8 cellular contexts compared by ENCODE assay signal in genomic region chr3:15377961-15378791, GRCh38. TPM values are rescaled to one million over a fixed set of nuclear protein-coding genes. Genes with fewer than 3 reads are reported as not detected.
DNase-seq lines count a peak whose midpoint lies in the region; ATAC-seq and TF ChIP-seq lines count a peak whose summit lies in the region.

No MANE protein-coding gene starts in this region.

- H4K20me1 ChIP-seq in DND-41 (ENCODE audit: insufficient read depth, low read length) (no peaks in the 10 kb centered on the region), GM23248 (ENCODE audit: insufficient read depth) (no peaks in the 10 kb centered on the region), KMS-11 (ENCODE audit: insufficient read depth) (no peaks in the 10 kb centered on the region)

- no TSS peak for BruUV-seq in Panc1 (replicated peaks; lab: Mats Ljungman, UMichigan)

- peaks cover 0 to 25% (median 8%) of the 10 kb centered on the region in 4 donors for H3K4me1 Mint-ChIP-seq in naive thymus-derived CD8-positive, alpha-beta T cell
- H3K4me1 Mint-ChIP-seq in stimulated activated memory B cell treated with anti-CD40 and anti-IgM and Interleukin-4, amounts not matched to agents 10 μg/mL and 1 μg/mL and 100 μg/mL, for 72 hours, result peaks cover 29% of the 10 kb centered on the region

- H3K4me3 ChIP-seq in DND-41 (ENCODE audit: low read depth in 1 of 2, low read length in 2 of 2) (peak overlapping the region in 1 of 2 experiments; percentile 38; a peak in 2 of 4 replicates), GM23248 (no peak overlapping the region), KMS-11 (IDR thresholded peaks at IDR 0.05; ENCODE audit: insufficient read depth, low read depth, low read length) (no peak overlapping the region), Panc1 (ENCODE audit: low read depth in 2 of 2, low read length in 2 of 2) (peak overlapping the region in 1 of 2 experiments; percentile 13; a peak in 1 of 4 replicates)

- H3K27me3 Mint-ChIP-seq in naive thymus-derived CD8-positive, alpha-beta T cell, result no peaks in the 10 kb centered on the region
- no peaks in the 10 kb centered on the region for H3K27me3 Mint-ChIP-seq in stimulated activated memory B cell treated with anti-CD40 and anti-IgM and Interleukin-4, amounts not matched to agents 10 μg/mL and 1 μg/mL and 100 μg/mL, for 72 hours

- H3K27ac Mint-ChIP-seq in naive thymus-derived CD8-positive, alpha-beta T cell, result peak overlapping the region; percentile 43 to 95 (median 93)
- peak overlapping the region; percentile 72 for H3K27ac Mint-ChIP-seq in stimulated activated memory B cell treated with anti-CD40 and anti-IgM and Interleukin-4, amounts not matched to agents 10 μg/mL and 1 μg/mL and 100 μg/mL, for 72 hours

- CTCF ChIA-PET in Panc1 (lab: Charles Lee), result no interaction called here

- POLR2A ChIA-PET in Panc1 (lab: Charles Lee), result interaction anchor here (0.6 kb wide), 1 partner anchor 168 kb away, joined by 3 read pairs; no protein-coding TSS in a partner anchor
- POLR2A ChIA-PET in naive thymus-derived CD8-positive, alpha-beta T cell (lab: Charles Lee), result interaction anchor here (1.2 to 1.7 kb wide), 2 partner anchors 110 to 111 kb away, joined by 5 to 11 read pairs; no protein-coding TSS in a partner anchor

- H3K27ac ChIP-seq in DND-41 (ENCODE audit: low read length), result peak overlapping the region; percentile 41
- H3K27ac ChIP-seq in GM23248, result peak overlapping the region; percentile 63
- H3K27ac ChIP-seq in KMS-11, result peak overlapping the region; percentile 49
- 0 out of 2 replicates have a peak overlapping the region, but pooled peaks have one; percentile 39 for H3K27ac ChIP-seq in Panc1 (ENCODE audit: low read length)

- H3K4me1 ChIP-seq in DND-41 (ENCODE audit: insufficient read depth, low read length), result peaks cover 7% of the 10 kb centered on the region
- H3K4me1 ChIP-seq in GM23248 (ENCODE audit: insufficient read depth), result no peaks in the 10 kb centered on the region
- H3K4me1 ChIP-seq in KMS-11 (ENCODE audit: low read depth, poor library complexity, severe bottlenecking), result peaks cover 5% of the 10 kb centered on the region
- H3K4me1 ChIP-seq in Panc1 (ENCODE audit: control insufficient read depth, insufficient read depth, low read length), result no peaks in the 10 kb centered on the region

- TF ChIP-seq CTCF in DND-41 (IDR thresholded peaks at IDR 0.05; ENCODE audit: borderline replicate concordance, extremely low read depth, low read length, poor library complexity, severe bottlenecking) (peak; percentile 91), KMS-11 (conservative IDR thresholded peaks at IDR 0.05; ENCODE audit: low read depth, low read length) (peak; percentile 76), Panc1 (IDR thresholded peaks at IDR 0.05) (peak; percentile 83)

- H3K4me2 ChIP-seq in DND-41 (ENCODE audit: insufficient read depth, low read length) (peak overlapping the region; percentile 61), GM23248 (ENCODE audit: unreplicated experiment) (peak overlapping the region; percentile 13), KMS-11 (no peak overlapping the region)

- intact Hi-C loops in Panc1 (cut with micrococcal nuclease; ENCODE audit: unreplicated experiment), result loop anchor here (1.0 kb wide), 1 partner anchor 110 kb away; no protein-coding TSS in a partner anchor

- H3K36me3 ChIP-seq in DND-41 (ENCODE audit: insufficient read depth, low read length) (no peaks in the 10 kb centered on the region), GM23248 (ENCODE audit: low read depth) (no peaks in the 10 kb centered on the region), KMS-11 (ENCODE audit: insufficient read depth) (no peaks in the 10 kb centered on the region), Panc1 (ENCODE audit: control insufficient read depth, insufficient read depth, low read length) (no peaks in the 10 kb centered on the region)

- 22% methylated on average over 16 of the region's 16 CpGs for WGBS in GM23248 (ENCODE audit: low coverage in 1 of 2, low lambda C conversion rate in 2 of 2, missing lambda C conversion rate in 2 of 2), 2 experiments

- no peaks in the 10 kb centered on the region for H3F3A ChIP-seq in GM23248 (ENCODE audit: insufficient read depth)

- peak overlapping the region in 3 of 10 donors; percentile 2 to 50 (median 17) for H3K4me3 Mint-ChIP-seq in naive thymus-derived CD8-positive, alpha-beta T cell
- H3K4me3 Mint-ChIP-seq in stimulated activated memory B cell treated with anti-CD40 and anti-IgM and Interleukin-4, amounts not matched to agents 10 μg/mL and 1 μg/mL and 100 μg/mL, for 72 hours, result no peak overlapping the region

- DNase-seq in DND-41 (peak; percentile 94), GM23248 (peak; percentile 99), Panc1 (ENCODE audit: low read depth, low spot score) (peak; percentile 75), fibroblast of gingiva (ENCODE audit: low read depth) (peak; percentile 93)
- DNase-seq in activated T-cell treated with anti-CD3 and anti-CD28 coated beads, Interleukin-2, amount 50 U/mL, for 48 hours, result peak; percentile 94 to 97
- DNase-seq in naive thymus-derived CD8-positive, alpha-beta T cell, result peak; percentile 79 to 98 (median 94)

- H3K36me3 Mint-ChIP-seq in naive thymus-derived CD8-positive, alpha-beta T cell, result no peaks in the 10 kb centered on the region
- H3K36me3 Mint-ChIP-seq in stimulated activated memory B cell treated with anti-CD40 and anti-IgM and Interleukin-4, amounts not matched to agents 10 μg/mL and 1 μg/mL and 100 μg/mL, for 72 hours, result no peaks in the 10 kb centered on the region

- H3K9me3 ChIP-seq in DND-41 (ENCODE audit: insufficient read depth, low read length, severe bottlenecking) (no peaks in the 10 kb centered on the region), GM23248 (ENCODE audit: low read depth) (no peaks in the 10 kb centered on the region), Panc1 (ENCODE audit: control insufficient read depth, insufficient read depth, low read depth, low read length) (no peaks in the 10 kb centered on the region)

- no peaks in the 10 kb centered on the region for H3K79me2 ChIP-seq in DND-41 (ENCODE audit: insufficient read depth, low read length)
- no peaks in the 10 kb centered on the region for H3K79me2 ChIP-seq in GM23248 (ENCODE audit: insufficient read depth)
- H3K79me2 ChIP-seq in KMS-11 (ENCODE audit: insufficient read depth, low read depth), result no peaks in the 10 kb centered on the region

- H3K27me3 ChIP-seq in DND-41 (ENCODE audit: insufficient read depth, low read length, poor library complexity) (no peaks in the 10 kb centered on the region), GM23248 (replicated peaks; ENCODE audit: insufficient read depth) (no peaks in the 10 kb centered on the region), KMS-11 (ENCODE audit: insufficient read depth, low read depth) (no peaks in the 10 kb centered on the region), Panc1 (ENCODE audit: control insufficient read depth, insufficient read depth, low read length) (no peaks in the 10 kb centered on the region)

- H2AFZ ChIP-seq in DND-41 (ENCODE audit: low read depth, low read length) (peak overlapping the region; percentile 67), GM23248 (peak overlapping the region; percentile 86), KMS-11 (ENCODE audit: low read depth) (peak overlapping the region; percentile 60; the same call in 1 of the 2 replicates)

- in situ Hi-C loops in GM23248 (cut with MboI), result no loop called here
- in situ Hi-C loops in Panc1 (cut with HindIII; ENCODE audit: low pct_unique_long_range_greater_than_20kb, low sequenced_read_pairs), result no loop called here

- no peak overlapping the region for H3K9ac ChIP-seq in DND-41 (ENCODE audit: low read depth, low read length)
- H3K9ac ChIP-seq in GM23248, result peak overlapping the region; percentile 61
- no peak overlapping the region for H3K9ac ChIP-seq in KMS-11

- no peaks in the 10 kb centered on the region for H3K9me2 ChIP-seq in GM23248 (ENCODE audit: insufficient read depth)

- H3K9me3 Mint-ChIP-seq in naive thymus-derived CD8-positive, alpha-beta T cell, result no peaks in the 10 kb centered on the region
- no peaks in the 10 kb centered on the region for H3K9me3 Mint-ChIP-seq in stimulated activated memory B cell treated with anti-CD40 and anti-IgM and Interleukin-4, amounts not matched to agents 10 μg/mL and 1 μg/mL and 100 μg/mL, for 72 hours

- ATAC-seq in DND-41 (ENCODE audit: insufficient read depth, low read depth) (peak; percentile 96), Panc1 (peak; percentile 98)
- peak; percentile 96 to 97 for ATAC-seq in naive thymus-derived CD8-positive, alpha-beta T cell
- ATAC-seq in stimulated activated memory B cell treated with anti-CD40 and anti-IgM and Interleukin-4, amounts not matched to agents 10 μg/mL and 1 μg/mL and 100 μg/mL, for 72 hours, result peak; percentile 96

RNA-seq across cellular contexts. Expression of gene SH3BP5, which starts 45.8 kb away (rescaled TPM):
- total RNA-seq in GM23248 (2014; rRNA removed; shearing (Covaris generic)), result 39.2 and 69.2 TPM in 2 replicates
- 35.9 and 37.8 TPM in 2 replicates for polyA plus RNA-seq in GM23248 (2016; fragmentation: Nextera tagmentation; extraction: Ambion mirVana)
- total RNA-seq in Panc1 (2021; ENCODE audit: unreplicated experiment), result 12.0 TPM
- 11.9 TPM for polyA plus RNA-seq in Panc1 (2012; ENCODE audit: insufficient read length)
- 1 to 10 TPM; 4.4 to 4.8 TPM for total RNA-seq in naive thymus-derived CD8-positive, alpha-beta T cell
- polyA plus RNA-seq in naive thymus-derived CD8-positive, alpha-beta T cell, result 10 to 100 TPM; 12.1 to 26.1 (median 13.7) TPM

RNA-seq across cellular contexts. Expression of gene METTL6, which starts 49.2 kb away (rescaled TPM):
- total RNA-seq in GM23248 (2014; rRNA removed; shearing (Covaris generic)), result 24.2 and 30.9 TPM in 2 replicates
- polyA plus RNA-seq in GM23248 (2016; fragmentation: Nextera tagmentation; extraction: Ambion mirVana), result 20.8 and 21.6 TPM in 2 replicates
- 16.5 TPM for total RNA-seq in Panc1 (2021; ENCODE audit: unreplicated experiment)
- polyA plus RNA-seq in Panc1 (2012; ENCODE audit: insufficient read length), result 10.1 TPM
- total RNA-seq in naive thymus-derived CD8-positive, alpha-beta T cell, result 10 to 100 TPM; 15.6 to 16.9 TPM
- polyA plus RNA-seq in naive thymus-derived CD8-positive, alpha-beta T cell, result 10 to 100 TPM; 14.8 to 22.2 (median 18.3) TPM

RNA-seq across cellular contexts. Expression of gene EAF1, which starts 49.2 kb away (rescaled TPM):
- total RNA-seq in GM23248 (2014; rRNA removed; shearing (Covaris generic)), result 16.9 and 20.9 TPM in 2 replicates
- 7.1 and 7.2 TPM in 2 replicates for polyA plus RNA-seq in GM23248 (2016; fragmentation: Nextera tagmentation; extraction: Ambion mirVana)
- 16.1 TPM for total RNA-seq in Panc1 (2021; ENCODE audit: unreplicated experiment)
- 12.2 TPM for polyA plus RNA-seq in Panc1 (2012; ENCODE audit: insufficient read length)
- total RNA-seq in naive thymus-derived CD8-positive, alpha-beta T cell, result 10 to 100 TPM; 15.8 to 17.5 TPM
- 1 to 10 TPM; 4.6 to 7.7 (median 5.2) TPM for polyA plus RNA-seq in naive thymus-derived CD8-positive, alpha-beta T cell
